ENCODE assay signal across 3 cellular contexts in genomic region chr16:20611975-20612471, GRCh38.
TF ChIP-seq lines count a peak whose summit lies in the region.

No MANE protein-coding gene starts in this region.

TF ChIP-seq in K562, 482 proteins besides CTCF, POLR2A, EP300 and RAD21 (continues in another document):
- TF ChIP-seq ZBTB43 (CRISPR knock-in tag; IDR thresholded peaks at IDR 0.05), result no peak
- TF ChIP-seq E2F5 (CRISPR knock-in tag; IDR thresholded peaks at IDR 0.05), result no peak
- TF ChIP-seq ARID4B (CRISPR knock-in tag; IDR thresholded peaks at IDR 0.05), result no peak
- TF ChIP-seq BRCA1 (IDR thresholded peaks at IDR 0.05), result no peak
- TF ChIP-seq BRCA1 (CRISPR knock-in tag; IDR thresholded peaks at IDR 0.05), result no peak
- TF ChIP-seq TCFL5 (CRISPR knock-in tag; conservative IDR thresholded peaks at IDR 0.05), result no peak
- TF ChIP-seq ZBTB17 (CRISPR knock-in tag; IDR thresholded peaks at IDR 0.05), result no peak
- no peak for TF ChIP-seq TFAM (CRISPR knock-in tag; conservative IDR thresholded peaks at IDR 0.05)
- TF ChIP-seq KLF16 (IDR thresholded peaks at IDR 0.05), result no peak
- no peak for TF ChIP-seq ZNF445 (CRISPR knock-in tag; IDR thresholded peaks at IDR 0.05; ENCODE audit: low read depth)
- no peak for TF ChIP-seq MYBL2 (IDR thresholded peaks at IDR 0.05; ENCODE audit: low read depth)
- TF ChIP-seq MYBL2 (CRISPR knock-in tag; IDR thresholded peaks at IDR 0.05; ENCODE audit: borderline replicate concordance), result no peak
- TF ChIP-seq MTA1 (IDR thresholded peaks at IDR 0.05; ENCODE audit: borderline replicate concordance), result no peak
- TF ChIP-seq HNRNPUL1 (IDR thresholded peaks at IDR 0.05; ENCODE audit: low read length), result no peak
- TF ChIP-seq HIVEP1 (CRISPR knock-in tag; IDR thresholded peaks at IDR 0.05), result no peak
- no peak for TF ChIP-seq MCM7 (IDR thresholded peaks at IDR 0.05)

TF ChIP-seq in HepG2, 621 proteins besides CTCF, POLR2A, EP300 and RAD21 (continues in another document):
- TF ChIP-seq ZMAT5 (CRISPR knock-in tag; IDR thresholded peaks at IDR 0.05; ENCODE audit: borderline replicate concordance, low read depth) (no peak), SAFB2 (CRISPR knock-in tag; IDR thresholded peaks at IDR 0.05; ENCODE audit: borderline replicate concordance, low read depth) (no peak), SCMH1 (CRISPR knock-in tag; IDR thresholded peaks at IDR 0.05; ENCODE audit: borderline replicate concordance) (no peak), ZNF224 (CRISPR knock-in tag; IDR thresholded peaks at IDR 0.05) (peak; percentile 38; the same call in 1 of the 2 replicates), ZNF318 (CRISPR knock-in tag; IDR thresholded peaks at IDR 0.05) (no peak), SUZ12 (IDR thresholded peaks at IDR 0.05; ENCODE audit: low read depth, low read length) (no peak), ZFP62 (CRISPR knock-in tag; IDR thresholded peaks at IDR 0.05) (no peak), ZSCAN31 (CRISPR knock-in tag; IDR thresholded peaks at IDR 0.05; ENCODE audit: low read depth) (0 out of 2 replicates have a peak, but pooled peaks have one; percentile 49), EHMT2 (IDR thresholded peaks at IDR 0.05; ENCODE audit: borderline replicate concordance, low read depth, low read length) (no peak), STAT6 (CRISPR knock-in tag; IDR thresholded peaks at IDR 0.05; ENCODE audit: borderline replicate concordance) (0 out of 2 replicates have a peak, but pooled peaks have one; percentile 40), ZNF781 (CRISPR knock-in tag; IDR thresholded peaks at IDR 0.05; ENCODE audit: borderline replicate concordance, not compliant biosample characterization) (no peak), TBX2 (CRISPR knock-in tag; IDR thresholded peaks at IDR 0.05; ENCODE audit: borderline replicate concordance) (peak; percentile 61), SP1 (IDR thresholded peaks at IDR 0.05) (no peak), SP1 (CRISPR knock-in tag; IDR thresholded peaks at IDR 0.05) (no peak)

TF ChIP-seq in HEK293T, 16 proteins besides CTCF, POLR2A, EP300 and RAD21:
- TF ChIP-seq HDGF (IDR thresholded peaks at IDR 0.05; ENCODE audit: borderline replicate concordance) (no peak), PKNOX1 (IDR thresholded peaks at IDR 0.05) (no peak)
